8 cellular contexts compared by ENCODE assay signal in genomic region chr12:48106574-48107251, GRCh38. TPM values are rescaled to one million over a fixed set of nuclear protein-coding genes. Genes with fewer than 3 reads are reported as not detected.
DNase-seq lines count a peak whose midpoint lies in the region; ATAC-seq, FAIRE-seq and TF ChIP-seq lines count a peak whose summit lies in the region.

No MANE protein-coding gene starts in this region.

- POLR2A ChIA-PET in CD8-positive, alpha-beta T cell (lab: Charles Lee): interaction anchor here (0.8 to 3.6 kb wide), 5 partner anchors 12 to 76 kb away, joined by 3 to 29 read pairs (median 3); partner anchors contain the start of gene ASB8

- H3K9me3 Mint-ChIP-seq in CD8-positive, alpha-beta T cell: no peaks in the 10 kb centered on the region
- H3K9me3 Mint-ChIP-seq in neural progenitor cell: no peaks in the 10 kb centered on the region

- peak overlapping the region; percentile 98 for H3K4me2 ChIP-seq in neural progenitor cell

- no peak for TF ChIP-seq POLR2A in H54 (IDR thresholded peaks at IDR 0.05; ENCODE audit: low read depth, low read length)

- H3K36me3 Mint-ChIP-seq in CD8-positive, alpha-beta T cell: peaks cover 11% of the 10 kb centered on the region
- no peaks in the 10 kb centered on the region for H3K36me3 Mint-ChIP-seq in neural progenitor cell

- H3K27ac Mint-ChIP-seq in CD8-positive, alpha-beta T cell: peak overlapping the region; percentile 94
- H3K27ac Mint-ChIP-seq in neural progenitor cell: peak overlapping the region; percentile 98

- peak overlapping the region; percentile 89 for H3K4me3 ChIP-seq in CD8-positive, alpha-beta T cell (ENCODE audit: low read depth, low read length)
- H3K4me3 ChIP-seq in dorsolateral prefrontal cortex (peak overlapping the region; percentile 56 to 99 (median 92)), neural progenitor cell (peak overlapping the region; percentile 90)

- H3K36me3 ChIP-seq in CD8-positive, alpha-beta T cell (ENCODE audit: insufficient read depth, low read length): no peaks in the 10 kb centered on the region
- no peaks in the 10 kb centered on the region for H3K36me3 ChIP-seq in KOPT-K1 (ENCODE audit: insufficient read depth, low read length)
- no peaks in the 10 kb centered on the region for H3K36me3 ChIP-seq in neural progenitor cell

- DNase-seq in CD8-positive, alpha-beta T cell: no peak
- DNase-seq in dorsolateral prefrontal cortex: no peak
- no peak for DNase-seq in neural progenitor cell (ENCODE audit: low spot score)
- no peak for DNase-seq in amniotic stem cell (lab: John Stamatoyannopoulos, UW)
- DNase-seq in H54 (ENCODE audit: insufficient read length, low spot score): no peak
- DNase-seq in NCI-H1105 (lab: John Stamatoyannopoulos, UW): no peak
- DNase-seq in midbrain (lab: John Stamatoyannopoulos, UW): no peak

- H3K4me1 Mint-ChIP-seq in CD8-positive, alpha-beta T cell (ENCODE audit: low read depth): peaks cover 51% of the 10 kb centered on the region
- peaks cover 27% of the 10 kb centered on the region for H3K4me1 Mint-ChIP-seq in neural progenitor cell

- FAIRE-seq in H54 (lab: Jason Lieb, UNC): no peak

- no peaks in the 10 kb centered on the region for H3K27me3 Mint-ChIP-seq in CD8-positive, alpha-beta T cell (ENCODE audit: low read depth)
- no peaks in the 10 kb centered on the region for H3K27me3 Mint-ChIP-seq in neural progenitor cell (ENCODE audit: insufficient read depth, low read depth)

- peak overlapping the region; percentile 88 for H3K4me3 Mint-ChIP-seq in CD8-positive, alpha-beta T cell
- H3K4me3 Mint-ChIP-seq in neural progenitor cell: peak overlapping the region; percentile 96

- no peak for ATAC-seq in CD8-positive, alpha-beta T cell

- H3K9ac ChIP-seq in neural progenitor cell: peak overlapping the region; percentile 65

- peaks cover 39% of the 10 kb centered on the region for H3K79me2 ChIP-seq in neural progenitor cell (ENCODE audit: low read depth)

- H3K27me3 ChIP-seq in CD8-positive, alpha-beta T cell (ENCODE audit: insufficient read depth, low read length): no peaks in the 10 kb centered on the region
- H3K27me3 ChIP-seq in dorsolateral prefrontal cortex (peaks cover 0 to 13% (median 0%) of the 10 kb centered on the region in 45 donors), neural progenitor cell (peaks cover 34% of the 10 kb centered on the region)

- no peaks in the 10 kb centered on the region for H3K9me3 ChIP-seq in CD8-positive, alpha-beta T cell (ENCODE audit: low read length)
- H3K9me3 ChIP-seq in KOPT-K1 (ENCODE audit: insufficient read depth, low read length, poor library complexity, severe bottlenecking): no peaks in the 10 kb centered on the region
- no peaks in the 10 kb centered on the region for H3K9me3 ChIP-seq in neural progenitor cell (ENCODE audit: low read depth)

- peaks cover 22% of the 10 kb centered on the region for H3F3A ChIP-seq in neural progenitor cell (ENCODE audit: low read depth)

- no peaks in the 10 kb centered on the region for H4K20me1 ChIP-seq in neural progenitor cell (ENCODE audit: low read depth)

- intact Hi-C loops in CD8-positive, alpha-beta T cell (cut with DNase I, micrococcal nuclease): loop anchor here (1.0 to 10.0 kb wide), 10 partner anchors 51 to 576 kb away; partner anchors contain the start of genes ASB8 (in 2 of the 2), RPAP3 (in 2 of the 2), CCDC184 (in 1 of the 2) and HDAC7 (in 1 of the 2)
- intact Hi-C loops in dorsolateral prefrontal cortex (cut with DNase I): loop anchor here (2.0 to 5.0 kb wide), 4 partner anchors 50 to 241 kb away; partner anchors contain the start of gene ASB8 (in 2 of the 2)

- no peak for TF ChIP-seq CTCF in CD8-positive, alpha-beta T cell (IDR thresholded peaks at IDR 0.05)
- TF ChIP-seq CTCF in dorsolateral prefrontal cortex (IDR thresholded peaks at IDR 0.05 in 54 of 56, conservative IDR thresholded peaks at IDR 0.05 in 2 of 56; ENCODE audit: low read depth in 1 of 56, partially characterized antibody in 56 of 56) (no peak), neural progenitor cell (IDR thresholded peaks at IDR 0.05) (no peak)

- peak overlapping the region; percentile 80 for H2AFZ ChIP-seq in neural progenitor cell (replicated peaks)

- H3K4me1 ChIP-seq in CD8-positive, alpha-beta T cell (ENCODE audit: insufficient read depth, low read length): peaks cover 21% of the 10 kb centered on the region
- peaks cover 24% of the 10 kb centered on the region for H3K4me1 ChIP-seq in neural progenitor cell

- CTCF ChIA-PET in CD8-positive, alpha-beta T cell (lab: Charles Lee): interaction anchor here (1.1 to 1.7 kb wide), 2 partner anchors 18 to 50 kb away, joined by 3 to 5 read pairs; partner anchors contain the start of gene ASB8

- H3K27ac ChIP-seq in CD8-positive, alpha-beta T cell (ENCODE audit: low read depth, low read length): peak overlapping the region; percentile 84
- H3K27ac ChIP-seq in KOPT-K1 (ENCODE audit: low read depth, low read length, poor library complexity, severe bottlenecking) (peak overlapping the region; percentile 92), dorsolateral prefrontal cortex (peak overlapping the region in 58 of 59 donors; percentile 85 to 99 (median 96)), neural progenitor cell (peak overlapping the region; percentile 98)

RNA-seq across cellular contexts. Expression of gene SENP1, which starts 0.8 kb away (rescaled TPM):
- total RNA-seq in CD8-positive, alpha-beta T cell: 10 to 100 TPM; 24.4 to 24.6 TPM
- total RNA-seq in dorsolateral prefrontal cortex (10 to 100 TPM in 119 of 120 experiments, 1 to 10 TPM in 1; 8.3 to 29.6 (median 18.5) TPM), neural progenitor cell (ENCODE audit: low replicate concordance) (37.6 and 89.9 TPM in 2 replicates)

RNA-seq across cellular contexts. Expression of gene PFKM, which starts 12.5 kb away (rescaled TPM):
- total RNA-seq in CD8-positive, alpha-beta T cell: 1 to 10 TPM; 6.0 to 6.9 TPM
- total RNA-seq in dorsolateral prefrontal cortex (100 to 1,000 TPM in 119 of 120 experiments, 10 to 100 TPM in 1; 89.4 to 276 (median 195) TPM), neural progenitor cell (ENCODE audit: low replicate concordance) (128 and 161 TPM in 2 replicates)

RNA-seq across cellular contexts. Expression of gene ASB8, which starts 50.6 kb away (rescaled TPM):
- 10 to 100 TPM; 54.7 to 55.6 TPM for total RNA-seq in CD8-positive, alpha-beta T cell
- total RNA-seq in dorsolateral prefrontal cortex (10 to 100 TPM; 36.8 to 80.8 (median 58.2) TPM), neural progenitor cell (ENCODE audit: low replicate concordance) (4.2 and 5.9 TPM in 2 replicates)

Comparison
In these comparisons a context has a peak if more than half of its experiments do, and no peak if none do; other contexts are left out.
1. RNA of gene PFKM, which starts 12.5 kb away (total RNA-seq): 89.4 to 276 TPM in dorsolateral prefrontal cortex and 128 to 161 TPM in neural progenitor cell; 6.0 to 6.9 TPM in CD8-positive, alpha-beta T cell; every median in the first group is over 10 times any median in the second.
2. Peak in every context shown above with its lines, with median percentiles within 50 percentile points of each other: H3K27ac ChIP-seq and H3K4me3 ChIP-seq.